ENCODE assay signal across 12 cellular contexts in genomic region chr21:45136500-45136899, GRCh38.
DNase-seq lines count a peak whose midpoint lies in the region; ATAC-seq and TF ChIP-seq lines count a peak whose summit lies in the region.
"Had no signal": no experiment of that assay in that cellular context is flagged by ENCODE, and none has a peak within 500 bp of the region (broad histone marks: within the 10 kb centered on the region; RNA-seq: fewer than 3 reads in every experiment).

No MANE protein-coding gene starts in this region.

- H3K4me1 ChIP-seq in A673 (ENCODE audit: insufficient read depth, low read length, poor library complexity, severe bottlenecking) (peaks cover 32% of the 10 kb centered on the region), esophagus muscularis mucosa (peaks cover 8 to 96% (median 85%) of the 10 kb centered on the region in 4 donors), heart right ventricle (peaks cover 0 to 44% (median 29%) of the 10 kb centered on the region in 9 donors)
- H3K4me1 ChIP-seq: colonic mucosa had no signal

- no peaks in the 10 kb centered on the region for H3K9me3 ChIP-seq in A673 (ENCODE audit: low read depth, low read length, poor library complexity, severe bottlenecking)
- H3K9me3 ChIP-seq in esophagus muscularis mucosa, result no peaks in the 10 kb centered on the region
- H3K9me3 ChIP-seq in heart right ventricle, result no peaks in the 10 kb centered on the region
- H3K9me3 ChIP-seq: colonic mucosa, esophagus squamous epithelium, transverse colon had no signal

- TF ChIP-seq POLR2A in esophagus muscularis mucosa (IDR thresholded peaks at IDR 0.05; ENCODE audit: low read depth), result no peak

- ATAC-seq in GM21723 (IDR thresholded peaks at IDR 0.05; ENCODE audit: unreplicated experiment) (no peak), heart right ventricle (no peak)

- TF ChIP-seq EP300 in esophagus muscularis mucosa (IDR thresholded peaks at IDR 0.05), result no peak

- POLR2A ChIA-PET in A673 (lab: Charles Lee; ENCODE audit: low non-redundant PET), result no interaction called here
- POLR2A ChIA-PET in RWPE1 (lab: Yijun Ruan, JAX; ENCODE audit: low non-redundant PET), result no interaction called here

- CTCF ChIA-PET in A673 (lab: Charles Lee), result interaction anchor here (0.6 to 3.3 kb wide), 7 partner anchors 7 to 626 kb away, joined by 3 to 25 read pairs (median 5); no protein-coding TSS in a partner anchor
- CTCF ChIA-PET in RWPE1 (lab: Yijun Ruan, JAX), result interaction anchor here (0.5 to 4.1 kb wide), 12 partner anchors 7 to 685 kb away, joined by 3 to 57 read pairs (median 4); no protein-coding TSS in a partner anchor

- BruUV-seq in A673 (replicated peaks; lab: Mats Ljungman, UMichigan), result no TSS peak

- DNase-seq in A673 (ENCODE audit: low spot score), result no peak
- no peak for DNase-seq in RWPE1 (ENCODE audit: low spot score)
- DNase-seq in esophagus muscularis mucosa (ENCODE audit: extremely low spot score), result no peak
- peak; percentile 47 for DNase-seq in posterior vena cava (ENCODE audit: low spot score)
- DNase-seq in GM20000 (ENCODE audit: low spot score), result no peak
- no peak for DNase-seq in NCI-H774 (lab: John Stamatoyannopoulos, UW)
- DNase-seq in heart right ventricle, result no peak
- DNase-seq: esophagus squamous epithelium had no signal

- peak overlapping the region; percentile 63 for H3K27ac ChIP-seq in A673 (ENCODE audit: low read depth, low read length, poor library complexity, severe bottlenecking)
- H3K27ac ChIP-seq in RWPE1, result peak overlapping the region; percentile 62
- H3K27ac ChIP-seq in esophagus muscularis mucosa (replicated peaks in 1 of 4), result peak overlapping the region; percentile 30 to 62 (median 53)
- H3K27ac ChIP-seq in heart right ventricle, result no peak overlapping the region
- H3K27ac ChIP-seq: C4-2B, colonic mucosa, esophagus squamous epithelium, transverse colon had no signal

- 89% methylated on average over 8 of the region's 8 CpGs for WGBS in esophagus muscularis mucosa
- WGBS in heart right ventricle, 2 donors, result 92 to 93% methylated on average over 8 of the region's 8 CpGs

- intact Hi-C loops in A673 (cut with micrococcal nuclease; ENCODE audit: unreplicated experiment) (loop anchor here (5.0 kb wide), 2 partner anchors 189 to 244 kb away; no protein-coding TSS in a partner anchor), esophagus muscularis mucosa (cut with DNase I) (loop anchor here (5.0 kb wide), 1 partner anchor 91 kb away; no protein-coding TSS in a partner anchor), posterior vena cava (cut with DNase I) (loop anchor here (2.0 to 10.0 kb wide), 2 partner anchors 186 to 252 kb away; no protein-coding TSS in a partner anchor), heart right ventricle (cut with DNase I) (loop anchor here in 7 of 10 donors (2.0 to 10.0 kb wide), 10 partner anchors 44 to 332 kb away; partner anchors contain the start of genes PTTG1IP (in 2 of the 7), ADARB1 (in 1 of the 7), SUMO3 (in 1 of the 7) and UBE2G2 (in 1 of the 7))

- H3K27me3 ChIP-seq in A673 (replicated peaks; ENCODE audit: insufficient read depth, low read depth, low read length, poor library complexity), result no peaks in the 10 kb centered on the region
- H3K27me3 ChIP-seq in esophagus muscularis mucosa, result no peaks in the 10 kb centered on the region
- no peaks in the 10 kb centered on the region for H3K27me3 ChIP-seq in heart right ventricle
- H3K27me3 ChIP-seq: colonic mucosa, esophagus squamous epithelium, transverse colon had no signal

- H3K36me3 ChIP-seq in A673 (ENCODE audit: insufficient read depth, low read length, poor library complexity, severe bottlenecking) (no peaks in the 10 kb centered on the region), esophagus muscularis mucosa (peaks cover 0 to 17% (median 6%) of the 10 kb centered on the region in 4 donors), heart right ventricle (peaks cover 0 to 10% (median 0%) of the 10 kb centered on the region in 9 donors)
- H3K36me3 ChIP-seq: colonic mucosa, esophagus squamous epithelium, transverse colon had no signal

- H3K4me3 ChIP-seq in A673 (ENCODE audit: low read depth, low read length, poor library complexity, severe bottlenecking), result no peak overlapping the region
- H3K4me3 ChIP-seq in esophagus muscularis mucosa, result no peak overlapping the region
- no peak overlapping the region for H3K4me3 ChIP-seq in heart right ventricle
- H3K4me3 ChIP-seq: colonic mucosa, esophagus squamous epithelium, transverse colon had no signal

- TF ChIP-seq CTCF in A673 (conservative IDR thresholded peaks at IDR 0.05; ENCODE audit: low read depth, low read length) (no peak), RWPE1 (conservative IDR thresholded peaks at IDR 0.05; ENCODE audit: low read depth) (no peak), esophagus muscularis mucosa (IDR thresholded peaks at IDR 0.05) (no peak), GM20000 (IDR thresholded peaks at IDR 0.05; ENCODE audit: extremely low read depth, missing control alignments) (no peak), heart right ventricle (IDR thresholded peaks at IDR 0.05) (no peak)

Comparison
In these comparisons a context has a peak if more than half of its experiments do, and no peak if none do; other contexts are left out.
1. H3K27ac ChIP-seq: peak in A673 (single experiment), RWPE1 (single experiment) and esophagus muscularis mucosa (4 of 4); none in heart right ventricle (0 of 10).